Comparison of ENCODE assay signal across 7 cellular contexts in genomic region chr6:390914-391558, GRCh38. TPM values are rescaled to one million over a fixed set of nuclear protein-coding genes. Genes with fewer than 3 reads are reported as not detected.
DNase-seq lines count a peak whose midpoint lies in the region; ATAC-seq lines count a peak whose summit lies in the region.

No MANE protein-coding gene starts in this region.

- peaks cover 2% of the 10 kb centered on the region for H3K27me3 Mint-ChIP-seq in activated CD4-positive, alpha-beta T cell treated with anti-CD3 and anti-CD28 coated beads, Interleukin-2, amount 10 ng/mL, durations not matched to agents 24 days and 14 days

- H3K4me3 Mint-ChIP-seq in activated CD4-positive, alpha-beta T cell treated with anti-CD3 and anti-CD28 coated beads, Interleukin-2, amount 10 ng/mL, durations not matched to agents 24 days and 14 days, result peak overlapping the region; percentile 93

- H3K4me1 Mint-ChIP-seq in activated CD4-positive, alpha-beta T cell treated with anti-CD3 and anti-CD28 coated beads, Interleukin-2, amount 10 ng/mL, durations not matched to agents 24 days and 14 days, result peaks cover 37% of the 10 kb centered on the region

- ATAC-seq in GM19023 (IDR thresholded peaks at IDR 0.05; ENCODE audit: unreplicated experiment), result peak; percentile 10
- ATAC-seq in HG02840 (IDR thresholded peaks at IDR 0.05; ENCODE audit: low FRiP score, unreplicated experiment), result peak; percentile 21
- no peak for ATAC-seq in HG03457 (IDR thresholded peaks at IDR 0.05; ENCODE audit: unreplicated experiment)

- intact Hi-C loops in activated CD4-positive, alpha-beta T cell treated with anti-CD3 and anti-CD28 coated beads, Interleukin-2, amount 10 ng/mL, durations not matched to agents 24 days and 14 days (cut with micrococcal nuclease), result loop anchor here (1.0 to 5.0 kb wide), 6 partner anchors 8 to 320 kb away; no protein-coding TSS in a partner anchor

- H3K9me3 Mint-ChIP-seq in activated CD4-positive, alpha-beta T cell treated with anti-CD3 and anti-CD28 coated beads, Interleukin-2, amount 10 ng/mL, durations not matched to agents 24 days and 14 days, result peaks cover 5% of the 10 kb centered on the region

- H3K36me3 Mint-ChIP-seq in activated CD4-positive, alpha-beta T cell treated with anti-CD3 and anti-CD28 coated beads, Interleukin-2, amount 10 ng/mL, durations not matched to agents 24 days and 14 days (ENCODE audit: low read depth), result peaks cover 41% of the 10 kb centered on the region

- peak overlapping the region; percentile 98 for H3K27ac Mint-ChIP-seq in activated CD4-positive, alpha-beta T cell treated with anti-CD3 and anti-CD28 coated beads, Interleukin-2, amount 10 ng/mL, durations not matched to agents 24 days and 14 days

- DNase-seq in activated CD4-positive, alpha-beta T cell treated with anti-CD3 and anti-CD28 coated beads, Interleukin-2, amount 10 ng/mL, durations not matched to agents 24 days and 14 days, result no peak
- DNase-seq in iPS DF 19.7 (ENCODE audit: low read depth, low spot score) (peak; percentile 42), medulla oblongata (ENCODE audit: extremely low spot score) (no peak)
- peak; percentile 50 for DNase-seq in stimulated activated naive CD4-positive, alpha-beta T cell treated with Interleukin-2 at 50 U/mL for 16 hours (lab: John Stamatoyannopoulos, UW)

RNA-seq across cellular contexts. Expression of gene IRF4, which starts 0.5 kb away (rescaled TPM):
- total RNA-seq in activated CD4-positive, alpha-beta T cell treated with anti-CD3 and anti-CD28 coated beads, Interleukin-2, amount 10 ng/mL, durations not matched to agents 24 days and 14 days, result 831 and 846 TPM in 2 replicates

Comparison
In these comparisons a context has a peak if more than half of its experiments do, and no peak if none do; other contexts are left out.
1. DNase-seq: peak in iPS DF 19.7 (single experiment) and stimulated activated naive CD4-positive, alpha-beta T cell treated with Interleukin-2 at 50 U/mL for 16 hours (single experiment); none in activated CD4-positive, alpha-beta T cell treated with anti-CD3 and anti-CD28 coated beads, Interleukin-2, amount 10 ng/mL, durations not matched to agents 24 days and 14 days (single experiment) and medulla oblongata (single experiment).